ENCODE assay signal across 27 cellular contexts in the genomic region with DNA sequence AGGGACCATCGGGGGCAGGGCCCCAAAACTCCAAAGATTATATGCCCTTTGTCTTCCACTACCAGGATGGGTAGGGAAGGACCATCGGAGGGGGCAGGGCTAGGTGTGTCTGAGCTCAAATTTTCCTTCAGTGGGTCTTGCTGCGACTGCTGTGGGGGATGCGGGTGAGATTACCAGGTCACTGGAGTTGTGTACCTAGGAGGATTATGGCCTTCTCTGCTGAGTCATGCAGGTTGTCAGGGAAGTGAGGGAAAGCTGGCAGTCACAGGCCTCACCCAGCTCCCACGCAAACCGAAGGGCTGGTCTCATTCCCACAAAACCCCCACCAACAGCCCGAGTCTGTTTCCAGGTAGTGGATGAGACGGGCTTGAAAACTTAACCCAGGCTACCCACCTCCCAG.
DNase-seq lines count a peak whose midpoint lies in the region; ATAC-seq, FAIRE-seq and TF ChIP-seq lines count a peak whose summit lies in the region.
"Had no signal": no experiment of that assay in that cellular context is flagged by ENCODE, and none has a peak within 500 bp of the region (broad histone marks: within the 10 kb centered on the region; RNA-seq: fewer than 3 reads in every experiment).

No MANE protein-coding gene starts in this region.

- CTCF ChIA-PET in WTC11 (lab: Charles Lee): interaction anchor here (1.3 kb wide), 1 partner anchor 32 kb away, joined by 4 read pairs; no protein-coding TSS in a partner anchor
- CTCF ChIA-PET in K562 (lab: Yijun Ruan, JAX; ENCODE audit: low intra/inter-chr PET ratio): no interaction called here

- no peak overlapping the region for H2BK12ac ChIP-seq in trophoblast cell (ENCODE audit: low read length)

- no TSS peak for BruUV-seq in K562 (replicated peaks; lab: Mats Ljungman, UMichigan)

- H3K27ac Mint-ChIP-seq in WTC11 (no peak overlapping the region), endodermal cell (peak overlapping the region; percentile 76), type B pancreatic cell (no peak overlapping the region)
- H3K27ac Mint-ChIP-seq: CD4-positive, alpha-beta memory T cell; CD4-positive, CD25-positive, alpha-beta regulatory T cell; CD8-positive, alpha-beta memory T cell had no signal

- H3K9me3 ChIP-seq in K562 (replicated peaks; ENCODE audit: control insufficient read depth, insufficient read depth, low read depth, low read length) (no peaks in the 10 kb centered on the region), endodermal cell (ENCODE audit: control insufficient read depth, low read length) (peaks cover 28% of the 10 kb centered on the region), trophoblast cell (ENCODE audit: insufficient read depth, low read depth, low read length) (peaks cover 1% of the 10 kb centered on the region)
- H3K9me3 ChIP-seq: BE2C had no signal

- H3K4me2 ChIP-seq in K562 (ENCODE audit: insufficient read depth, low read length): no peak overlapping the region
- H3K4me2 ChIP-seq in trophoblast cell (ENCODE audit: low read length): no peak overlapping the region
- H3K4me2 ChIP-seq: BLaER1 had no signal

- H2BK120ac ChIP-seq in trophoblast cell (ENCODE audit: insufficient read depth, low read length, poor library complexity): no peak overlapping the region

- no peak overlapping the region for H3K14ac ChIP-seq in trophoblast cell (ENCODE audit: low read length)

- H2AFZ ChIP-seq in K562 (ENCODE audit: low read depth, low read length): no peak overlapping the region
- H2AFZ ChIP-seq in trophoblast cell (ENCODE audit: insufficient read depth, low read length, poor library complexity): no peak overlapping the region

- POLR2A ChIA-PET in WTC11 (lab: Charles Lee): no interaction called here
- POLR2A ChIA-PET in K562 (lab: Yijun Ruan, JAX): no interaction called here

- FAIRE-seq in K562 (lab: Jason Lieb, UNC): no peak
- FAIRE-seq: A204.1, GM12878, GM12892, GM18507 had no signal

- H2AK5ac ChIP-seq in trophoblast cell (ENCODE audit: low read length): no peak overlapping the region

- H3K23ac ChIP-seq in trophoblast cell (ENCODE audit: low read length): no peak overlapping the region

- TF ChIP-seq CTCF in WTC11 (IDR thresholded peaks at IDR 0.05): no peak
- TF ChIP-seq CTCF in K562 (IDR thresholded peaks at IDR 0.05 in 2 of 3, conservative IDR thresholded peaks at IDR 0.05 in 1 of 3; ENCODE audit: insufficient read depth in 2 of 3, low read depth in 1 of 3, low read length in 3 of 3): no peak
- no peak for TF ChIP-seq CTCF in endodermal cell (conservative IDR thresholded peaks at IDR 0.05)
- no peak for TF ChIP-seq CTCF in type B pancreatic cell (conservative IDR thresholded peaks at IDR 0.05)

- in situ Hi-C loops in K562 (cut with MboI): no loop called here

- 2% methylated on average over 8 of the region's 8 CpGs for WGBS in K562 (ENCODE audit: insufficient coverage, low coverage, missing lambda C conversion rate)
- WGBS in endodermal cell (ENCODE audit: insufficient coverage in 1 of 2, insufficient read length in 1 of 2), 2 experiments: 82 to 95% methylated on average over 2 to 8 of the region's 8 CpGs
- WGBS in trophoblast cell (ENCODE audit: extremely low coverage, insufficient coverage, insufficient read length): no CpG with 5 or more reads among the region's 8 CpGs

- no peaks in the 10 kb centered on the region; a peak in 1 of 5 replicates for H3K4me1 ChIP-seq in K562 (replicated peaks in 1 of 2; ENCODE audit: control insufficient read depth in 2 of 2, insufficient read depth in 2 of 2, low read length in 2 of 2)
- peaks cover 6% of the 10 kb centered on the region for H3K4me1 ChIP-seq in endodermal cell (ENCODE audit: control insufficient read depth, insufficient read depth, low read length)
- peaks cover 3 to 5% of the 10 kb centered on the region in 2 experiments for H3K4me1 ChIP-seq in trophoblast cell (ENCODE audit: control insufficient read depth in 1 of 2, insufficient read depth in 2 of 2, low read length in 2 of 2)

- H3K27me3 ChIP-seq in K562 (ENCODE audit: control insufficient read depth in 2 of 2, insufficient read depth in 2 of 2, low read length in 2 of 2): no peaks in the 10 kb centered on the region
- no peaks in the 10 kb centered on the region for H3K27me3 ChIP-seq in endodermal cell (ENCODE audit: control insufficient read depth, insufficient read depth, low read length, poor library complexity, severe bottlenecking)
- no peaks in the 10 kb centered on the region for H3K27me3 ChIP-seq in trophoblast cell (ENCODE audit: insufficient read depth, low read length)
- H3K27me3 ChIP-seq: BE2C, BLaER1 had no signal

- H2BK5ac ChIP-seq in trophoblast cell (ENCODE audit: low read depth, low read length, poor library complexity): no peak overlapping the region

- H3K9me3 Mint-ChIP-seq in WTC11 (peaks cover 24% of the 10 kb centered on the region), endodermal cell (peaks cover 24% of the 10 kb centered on the region), type B pancreatic cell (peaks cover 26% of the 10 kb centered on the region)

- H3K27me3 Mint-ChIP-seq in WTC11 (ENCODE audit: low read depth) (peaks cover 7% of the 10 kb centered on the region), endodermal cell (ENCODE audit: insufficient read depth) (no peaks in the 10 kb centered on the region), type B pancreatic cell (peaks cover 3% of the 10 kb centered on the region)
- H3K27me3 Mint-ChIP-seq: CD4-positive, alpha-beta memory T cell; CD4-positive, CD25-positive, alpha-beta regulatory T cell; CD8-positive, alpha-beta memory T cell had no signal

- no peaks in the 10 kb centered on the region for H4K20me1 ChIP-seq in K562 (replicated peaks; ENCODE audit: control insufficient read depth, insufficient read depth, low read length)
- H4K20me1 ChIP-seq: BLaER1 had no signal

- H3K27ac ChIP-seq in K562 (ENCODE audit: extremely low read depth, low read depth, low read length) (no peak overlapping the region), endodermal cell (ENCODE audit: low read depth, low read length) (no peak overlapping the region), trophoblast cell (ENCODE audit: low read depth, low read length) (no peak overlapping the region)
- H3K27ac ChIP-seq: BLaER1 had no signal

- no peak for TF ChIP-seq RAD21 in K562 (CRISPR knock-in tag; conservative IDR thresholded peaks at IDR 0.05 in 1 of 2, IDR thresholded peaks at IDR 0.05 in 1 of 2)

- H4K12ac ChIP-seq in trophoblast cell (ENCODE audit: low read depth, low read length): no peak overlapping the region

- H3K4me3 ChIP-seq in K562 (no peak overlapping the region), endodermal cell (ENCODE audit: low read length) (peak overlapping the region; percentile 37), trophoblast cell (ENCODE audit: low read depth, low read length) (no peak overlapping the region)
- H3K4me3 ChIP-seq: BLaER1, GM12878 had no signal

- H3K79me2 ChIP-seq in K562 (ENCODE audit: control insufficient read depth, insufficient read depth, low read length) (no peaks in the 10 kb centered on the region), trophoblast cell (ENCODE audit: control insufficient read depth, insufficient read depth, low read length, poor library complexity) (no peaks in the 10 kb centered on the region)

- no peak overlapping the region for H3K4me3 Mint-ChIP-seq in WTC11
- H3K4me3 Mint-ChIP-seq in endodermal cell: no peak overlapping the region
- H3K4me3 Mint-ChIP-seq in type B pancreatic cell: no peak overlapping the region
- H3K4me3 Mint-ChIP-seq: CD14-positive monocyte; CD4-positive, alpha-beta memory T cell; CD4-positive, CD25-positive, alpha-beta regulatory T cell had no signal

- no peak overlapping the region for H3K18ac ChIP-seq in trophoblast cell (ENCODE audit: low read length)

- TF ChIP-seq EP300 in K562 (IDR thresholded peaks at IDR 0.05; ENCODE audit: low read length): no peak

- intact Hi-C loops in K562 (cut with micrococcal nuclease): no loop called here

- H4K91ac ChIP-seq in trophoblast cell (ENCODE audit: low read depth, low read length): no peak overlapping the region

- no peak for TF ChIP-seq POLR2A in K562 (conservative IDR thresholded peaks at IDR 0.05)

- H3K79me1 ChIP-seq in trophoblast cell (ENCODE audit: low read length): no peaks in the 10 kb centered on the region

- no peaks in the 10 kb centered on the region for H3K9me1 ChIP-seq in K562 (ENCODE audit: control insufficient read depth, insufficient read depth, low read length)

- H3K36me3 Mint-ChIP-seq in WTC11: peaks cover 13% of the 10 kb centered on the region
- peaks cover 22% of the 10 kb centered on the region for H3K36me3 Mint-ChIP-seq in endodermal cell (ENCODE audit: low read depth)
- peaks cover 8% of the 10 kb centered on the region for H3K36me3 Mint-ChIP-seq in type B pancreatic cell
- H3K36me3 Mint-ChIP-seq: CD14-positive monocyte; CD4-positive, alpha-beta memory T cell; CD4-positive, CD25-positive, alpha-beta regulatory T cell; CD8-positive, alpha-beta memory T cell had no signal

- no peak overlapping the region for H4K8ac ChIP-seq in trophoblast cell (ENCODE audit: low read depth, low read length)

- ATAC-seq in WTC11 (no peak), K562 (no peak)
- ATAC-seq: GM12878 had no signal

- H3K4ac ChIP-seq in trophoblast cell (ENCODE audit: low read depth, low read length): no peak overlapping the region

- H3K9ac ChIP-seq in K562 (ENCODE audit: insufficient read depth in 1 of 2, low read depth in 2 of 2, low read length in 2 of 2) (no peak overlapping the region), endodermal cell (ENCODE audit: extremely low read depth, low read length, poor library complexity, severe bottlenecking) (no peak overlapping the region), trophoblast cell (ENCODE audit: low read length) (peak overlapping the region; percentile 47)
- H3K9ac ChIP-seq: BLaER1 had no signal

- DNase-seq in WTC11 (ENCODE audit: low spot score): no peak
- peak in 1 of 4 experiments; percentile 3 for DNase-seq in K562 (ENCODE audit: extremely low read depth in 1 of 4, low spot score in 3 of 4)
- no peak for DNase-seq in endodermal cell
- no peak for DNase-seq in trophoblast cell
- DNase-seq in type B pancreatic cell (ENCODE audit: extremely low spot score, unreplicated experiment): no peak
- DNase-seq in NOMO-1 treated with DMSO at 0.1 percent for 48 hours (lab: John Stamatoyannopoulos, UW; ENCODE audit: unreplicated experiment): no peak
- no peak for DNase-seq in activated CD4-positive, alpha-beta T cell treated with anti-CD3 and anti-CD28 coated beads for 4 hours
- DNase-seq: 8988T; ACHN; BE2C; C1 segment of cervical spinal cord; CD4-positive, alpha-beta memory T cell; CD4-positive, CD25-positive, alpha-beta regulatory T cell; CD8-positive, alpha-beta memory T cell; COR-L47; DMS 273 treated with DMSO at 0.1 percent for 48 hours; DMS153; DMS79; DND-41; EL; GDM1 had no signal

- H3K4me1 Mint-ChIP-seq in WTC11 (peaks cover 17% of the 10 kb centered on the region), endodermal cell (peaks cover 11% of the 10 kb centered on the region), type B pancreatic cell (ENCODE audit: unreplicated experiment) (peaks cover 13% of the 10 kb centered on the region)
- H3K4me1 Mint-ChIP-seq: CD14-positive monocyte; CD4-positive, alpha-beta memory T cell; CD4-positive, CD25-positive, alpha-beta regulatory T cell; CD8-positive, alpha-beta memory T cell had no signal

- H3K36me3 ChIP-seq in K562 (ENCODE audit: control insufficient read depth, insufficient read depth, low read length): no peaks in the 10 kb centered on the region
- no peaks in the 10 kb centered on the region for H3K36me3 ChIP-seq in endodermal cell (ENCODE audit: control insufficient read depth, insufficient read depth, low read length)
- H3K36me3 ChIP-seq in trophoblast cell (ENCODE audit: control insufficient read depth in 1 of 2, insufficient read depth in 2 of 2, low read length in 2 of 2): no peaks in the 10 kb centered on the region
- H3K36me3 ChIP-seq: BE2C, BLaER1 had no signal
